ENCODE assay signal across 1 cellular context in genomic region chr6:44265003-44265842, GRCh38.
TF ChIP-seq lines count a peak whose summit lies in the region.

Gene NFKBIE (minus strand): TSS chr6:44265551. CDS start chr6:44265346, 205 bp downstream.

TF ChIP-seq in HEK293, 187 proteins besides CTCF, POLR2A, EP300 and RAD21 (continued from another document and continues in another):
- TF ChIP-seq EGR2 (tag by site-specific recombination; IDR thresholded peaks at IDR 0.05; ENCODE audit: low read depth): peak; percentile 59
- TF ChIP-seq PRDM10 (tag by site-specific recombination; IDR thresholded peaks at IDR 0.05): no peak
- TF ChIP-seq ZNF549 (tag by site-specific recombination; IDR thresholded peaks at IDR 0.05): no peak
- TF ChIP-seq ZBTB26 (tag by site-specific recombination; optimal IDR thresholded peaks at IDR 0.05): peak; percentile 62
- TF ChIP-seq GLI2 (tag by site-specific recombination; IDR thresholded peaks at IDR 0.05; ENCODE audit: borderline replicate concordance, low read depth): no peak
- no peak for TF ChIP-seq ZNF214 (tag by site-specific recombination; IDR thresholded peaks at IDR 0.05; ENCODE audit: borderline replicate concordance)
- TF ChIP-seq ZSCAN16 (tag by site-specific recombination; IDR thresholded peaks at IDR 0.05): no peak
- no peak for TF ChIP-seq AEBP2 (tag by site-specific recombination; IDR thresholded peaks at IDR 0.05; ENCODE audit: borderline replicate concordance)
- no peak for TF ChIP-seq ZNF266 (tag by site-specific recombination; IDR thresholded peaks at IDR 0.05; ENCODE audit: low read depth)
- no peak for TF ChIP-seq ZBTB44 (tag by site-specific recombination; IDR thresholded peaks at IDR 0.05)
- TF ChIP-seq ZNF202 (tag by site-specific recombination; IDR thresholded peaks at IDR 0.05; ENCODE audit: borderline replicate concordance): no peak
- TF ChIP-seq ZNF121 (tag by site-specific recombination; IDR thresholded peaks at IDR 0.05): no peak
- no peak for TF ChIP-seq ZNF426 (tag by site-specific recombination; IDR thresholded peaks at IDR 0.05)
- TF ChIP-seq ZNF692 (tag by site-specific recombination; IDR thresholded peaks at IDR 0.05): peak; percentile 44; the same call in 1 of the 2 replicates
- no peak for TF ChIP-seq BCL11A (tag by site-specific recombination; IDR thresholded peaks at IDR 0.05; ENCODE audit: low read depth)
- TF ChIP-seq ZNF16 (tag by site-specific recombination; IDR thresholded peaks at IDR 0.05; ENCODE audit: low read depth): no peak
- TF ChIP-seq ZNF19 (tag by site-specific recombination; IDR thresholded peaks at IDR 0.05; ENCODE audit: low read depth): no peak
- no peak for TF ChIP-seq SCRT1 (tag by site-specific recombination; IDR thresholded peaks at IDR 0.05; ENCODE audit: borderline replicate concordance)
- TF ChIP-seq GLIS2 (tag by site-specific recombination; IDR thresholded peaks at IDR 0.05): peak; percentile 97
- 0 out of 2 replicates have a peak, but pooled peaks have one; percentile 42 for TF ChIP-seq ZNF184 (tag by site-specific recombination; IDR thresholded peaks at IDR 0.05)
- no peak for TF ChIP-seq PRDM6 (tag by site-specific recombination; IDR thresholded peaks at IDR 0.05)
- TF ChIP-seq ZNF664 (tag by site-specific recombination; IDR thresholded peaks at IDR 0.05): no peak
- no peak for TF ChIP-seq ZNF513 (tag by site-specific recombination; IDR thresholded peaks at IDR 0.05)
- TF ChIP-seq ZNF660 (tag by site-specific recombination; IDR thresholded peaks at IDR 0.05): peak; percentile 82; the same call in 1 of the 2 replicates
- TF ChIP-seq SP2 (tag by site-specific recombination; IDR thresholded peaks at IDR 0.05): peak; percentile 83
- TF ChIP-seq ZNF18 (tag by site-specific recombination; IDR thresholded peaks at IDR 0.05): no peak
- TF ChIP-seq ZNF302 (tag by site-specific recombination; IDR thresholded peaks at IDR 0.05; ENCODE audit: low read depth): no peak
- no peak for TF ChIP-seq ZNF354C (tag by site-specific recombination; IDR thresholded peaks at IDR 0.05; ENCODE audit: borderline replicate concordance, low read depth)
- no peak for TF ChIP-seq ZNF707 (tag by site-specific recombination; IDR thresholded peaks at IDR 0.05)
- no peak for TF ChIP-seq KLF7 (tag by site-specific recombination; IDR thresholded peaks at IDR 0.05; ENCODE audit: borderline replicate concordance)
- no peak for TF ChIP-seq ZNF830 (tag by site-specific recombination; IDR thresholded peaks at IDR 0.05; ENCODE audit: low read depth)
- TF ChIP-seq ZNF785 (tag by site-specific recombination; IDR thresholded peaks at IDR 0.05): no peak
- TF ChIP-seq ZFP37 (tag by site-specific recombination; IDR thresholded peaks at IDR 0.05): no peak
- no peak for TF ChIP-seq OVOL3 (tag by site-specific recombination; IDR thresholded peaks at IDR 0.05)
- TF ChIP-seq ZNF544 (tag by site-specific recombination; IDR thresholded peaks at IDR 0.05): no peak
- no peak for TF ChIP-seq TSHZ1 (tag by site-specific recombination; IDR thresholded peaks at IDR 0.05; ENCODE audit: borderline replicate concordance)
- no peak for TF ChIP-seq KLF16 (tag by site-specific recombination; IDR thresholded peaks at IDR 0.05)
- TF ChIP-seq ZNF239 (tag by site-specific recombination; IDR thresholded peaks at IDR 0.05): no peak
- TF ChIP-seq ZNF701 (tag by site-specific recombination; IDR thresholded peaks at IDR 0.05): no peak
- peak; percentile 59; the same call in 1 of the 2 replicates for TF ChIP-seq ZNF10 (tag by site-specific recombination; IDR thresholded peaks at IDR 0.05)
- TF ChIP-seq ZNF488 (tag by site-specific recombination; IDR thresholded peaks at IDR 0.05): no peak
